Comparison of ENCODE assay signal across 20 cellular contexts in the genomic region with DNA sequence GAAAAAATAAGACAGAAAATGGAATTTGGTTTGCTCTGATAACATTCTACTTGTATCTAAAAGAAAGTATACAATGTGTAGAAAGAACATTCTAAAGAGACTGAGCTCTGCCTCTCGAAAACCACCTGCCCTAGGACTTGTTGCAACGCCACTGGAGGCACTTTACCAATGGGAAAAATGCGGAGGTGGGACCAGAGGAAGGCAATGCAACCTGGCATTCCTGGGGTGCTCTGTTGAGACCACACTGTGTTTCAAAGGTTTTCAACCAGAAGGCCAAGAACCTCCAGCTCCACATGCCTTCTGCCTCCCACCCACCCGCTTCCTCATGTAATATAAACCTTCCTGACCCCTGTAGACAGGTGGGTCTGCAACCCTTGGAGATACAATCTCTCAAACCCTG. TPM values are rescaled to one million over a fixed set of nuclear protein-coding genes. Genes with fewer than 3 reads are reported as not detected.
"Had no signal": no experiment of that assay in that cellular context is flagged by ENCODE, and none has a peak within 500 bp of the region (broad histone marks: within the 10 kb centered on the region; RNA-seq: fewer than 3 reads in every experiment).

No MANE protein-coding gene starts in this region.

- H3K4me3 Mint-ChIP-seq: activated naive CD8-positive, alpha-beta T cell treated with anti-CD3 and anti-CD28 coated beads, Interleukin-2, amount 10 ng/mL, durations not matched to agents 7 days and 5 days; activated T-helper 17 cell treated with anti-CD3 and anti-CD28 coated beads, Interleukin-2, amount 50 U/mL, for 72 hours; naive thymus-derived CD8-positive, alpha-beta T cell had no signal

- DNase-seq: activated CD4-positive, alpha-beta T cell treated with anti-CD3 and anti-CD28 coated beads, Interleukin-2, amount 50 U/mL, for 1 hour; activated naive CD4-positive, alpha-beta T cell treated with Interleukin-2 at 50 U/mL for 16 hours; activated naive CD8-positive, alpha-beta T cell treated with anti-CD3 and anti-CD28 coated beads, Interleukin-2, amount 10 ng/mL, durations not matched to agents 7 days and 5 days; activated T-cell treated with anti-CD3 and anti-CD28 coated beads, Interleukin-2, amount 50 U/mL, for 1 hour; amygdala; effector memory CD8-positive, alpha-beta T cell; foreskin fibroblast; lower lobe of right lung; naive thymus-derived CD8-positive, alpha-beta T cell; sigmoid colon; stimulated activated naive CD4-positive, alpha-beta T cell treated with Interleukin-2 at 50 U/mL for 16 hours; thyroid gland had no signal

- H3K27ac ChIP-seq: cardiac muscle cell, hepatocyte, lower lobe of right lung, parathyroid adenoma, sigmoid colon, thyroid gland had no signal

- H3K36me3 ChIP-seq: cardiac muscle cell, lower lobe of right lung, sigmoid colon, thyroid gland had no signal

- H3K4me2 ChIP-seq: hepatocyte had no signal

- FAIRE-seq: keratinocyte had no signal

- H3K36me3 Mint-ChIP-seq: activated naive CD8-positive, alpha-beta T cell treated with anti-CD3 and anti-CD28 coated beads, Interleukin-2, amount 10 ng/mL, durations not matched to agents 7 days and 5 days; naive thymus-derived CD8-positive, alpha-beta T cell had no signal

- ATAC-seq: activated CD4-positive, CD25-positive, alpha-beta regulatory T cell treated with anti-CD3 and anti-CD28 coated beads, Interleukin-2, amount 50 U/mL, for 24 hours; activated T-helper 17 cell treated with anti-CD3 and anti-CD28 coated beads, Interleukin-2, amount 50 U/mL, for 72 hours; naive thymus-derived CD8-positive, alpha-beta T cell had no signal

- H2AFZ ChIP-seq: hepatocyte, parathyroid adenoma had no signal

- H3K79me2 ChIP-seq: hepatocyte, parathyroid adenoma had no signal

- H3K9me3 ChIP-seq: lower lobe of right lung, sigmoid colon, thyroid gland had no signal

- H3K9ac ChIP-seq: parathyroid adenoma had no signal

- H3K27ac Mint-ChIP-seq: activated naive CD8-positive, alpha-beta T cell treated with anti-CD3 and anti-CD28 coated beads, Interleukin-2, amount 10 ng/mL, durations not matched to agents 7 days and 5 days; activated T-helper 17 cell treated with anti-CD3 and anti-CD28 coated beads, Interleukin-2, amount 50 U/mL, for 72 hours; effector memory CD8-positive, alpha-beta T cell had no signal

- H3K4me1 ChIP-seq: parathyroid adenoma had no signal

- H3K9me3 Mint-ChIP-seq: activated naive CD8-positive, alpha-beta T cell treated with anti-CD3 and anti-CD28 coated beads, Interleukin-2, amount 10 ng/mL, durations not matched to agents 7 days and 5 days; activated T-helper 17 cell treated with anti-CD3 and anti-CD28 coated beads, Interleukin-2, amount 50 U/mL, for 72 hours; effector memory CD8-positive, alpha-beta T cell; naive thymus-derived CD8-positive, alpha-beta T cell had no signal

- H3K4me3 ChIP-seq: cardiac muscle cell, hepatocyte, lower lobe of right lung, sigmoid colon, thyroid gland had no signal

RNA-seq across cellular contexts. Expression of a gene that starts 4.5 kb away (rescaled TPM):
- total RNA-seq: activated naive CD8-positive, alpha-beta T cell treated with anti-CD3 and anti-CD28 coated beads, Interleukin-2, amount 10 ng/mL, durations not matched to agents 7 days and 5 days; cardiac muscle cell; chondrocyte; dermis microvascular lymphatic vessel endothelial cell; hepatocyte; naive thymus-derived CD8-positive, alpha-beta T cell; sigmoid colon; thyroid gland had no signal
- polyA plus RNA-seq: cardiac muscle cell, hepatocyte, keratinocyte had no signal

RNA-seq across cellular contexts. Expression of a gene that starts 26.8 kb away (rescaled TPM):
- total RNA-seq: dermis microvascular lymphatic vessel endothelial cell had no signal
